Comparison of ENCODE assay signal across 1 cellular context in the genomic region with DNA sequence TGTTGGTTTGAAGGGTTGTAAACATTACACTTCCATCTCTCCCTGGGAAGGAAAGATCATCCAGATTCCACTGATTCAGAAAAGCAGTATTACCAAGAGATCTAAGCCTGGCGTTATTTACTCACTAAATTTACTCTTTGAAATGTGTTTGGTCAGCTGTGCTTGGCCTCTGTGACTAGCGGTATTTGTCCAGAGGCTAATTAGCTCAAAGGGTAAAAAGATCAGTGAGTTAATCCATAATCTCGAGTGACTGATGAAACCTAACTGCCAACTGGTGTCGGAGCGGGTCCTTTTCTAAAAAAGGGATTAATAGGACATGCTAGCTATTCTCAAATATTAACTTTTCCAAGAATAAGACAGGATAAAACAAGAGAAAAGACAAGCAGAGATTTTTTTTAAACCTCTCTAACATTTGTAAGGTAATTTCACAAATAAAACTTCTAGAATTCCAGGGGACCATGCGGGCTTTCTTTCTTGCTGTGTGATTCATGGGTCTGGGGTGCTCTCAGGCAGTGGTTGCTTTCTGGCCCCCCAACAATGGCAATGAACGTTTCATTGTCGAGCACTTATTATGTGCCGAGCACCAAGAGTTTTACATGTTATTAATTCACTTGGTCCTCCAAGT.
TF ChIP-seq lines count a peak whose summit lies in the region.

No MANE protein-coding gene starts in this region.

TF ChIP-seq in HepG2, 621 proteins besides CTCF, POLR2A, EP300 and RAD21 (continued from another document and continues in another):
- TF ChIP-seq HINFP (CRISPR knock-in tag; IDR thresholded peaks at IDR 0.05; ENCODE audit: low read depth) (0 out of 2 replicates have a peak, but pooled peaks have one; percentile 16), CCAR2 (optimal IDR thresholded peaks at IDR 0.05; ENCODE audit: low read depth, low read length) (no peak), SMAD9 (CRISPR knock-in tag; IDR thresholded peaks at IDR 0.05) (no peak), ETV5 (CRISPR knock-in tag; IDR thresholded peaks at IDR 0.05; ENCODE audit: borderline replicate concordance) (peak; percentile 87; the same call in 1 of the 2 replicates), TFE3 (CRISPR knock-in tag; IDR thresholded peaks at IDR 0.05) (peak; percentile 81; the same call in 1 of the 2 replicates), ZNF3 (CRISPR knock-in tag; IDR thresholded peaks at IDR 0.05) (0 out of 2 replicates have a peak, but pooled peaks have one; percentile 48), ZNF34 (CRISPR knock-in tag; IDR thresholded peaks at IDR 0.05; ENCODE audit: borderline replicate concordance) (0 out of 2 replicates have a peak, but pooled peaks have one; percentile 7), JUNB (CRISPR knock-in tag; IDR thresholded peaks at IDR 0.05; ENCODE audit: borderline replicate concordance) (peak; percentile 67; the same call in 1 of the 2 replicates), KDM1A (CRISPR knock-in tag; IDR thresholded peaks at IDR 0.05) (peak; percentile 85; the same call in 1 of the 2 replicates), SNAPC4 (CRISPR knock-in tag; IDR thresholded peaks at IDR 0.05) (no peak), HOXA3 (CRISPR knock-in tag; IDR thresholded peaks at IDR 0.05) (peak; percentile 55; the same call in 1 of the 2 replicates), PAWR (CRISPR knock-in tag; IDR thresholded peaks at IDR 0.05; ENCODE audit: borderline replicate concordance) (no peak), SNAI1 (CRISPR knock-in tag; IDR thresholded peaks at IDR 0.05; ENCODE audit: borderline replicate concordance) (peak; percentile 74; the same call in 1 of the 2 replicates), MIXL1 (CRISPR knock-in tag; IDR thresholded peaks at IDR 0.05) (peak; percentile 100), REPIN1 (CRISPR knock-in tag; IDR thresholded peaks at IDR 0.05; ENCODE audit: borderline replicate concordance, low read depth) (peak; percentile 20; the same call in 1 of the 2 replicates), MED1 (CRISPR knock-in tag; IDR thresholded peaks at IDR 0.05) (peak; percentile 97), SMAD3 (CRISPR knock-in tag; IDR thresholded peaks at IDR 0.05) (peak; percentile 95), NR2F1 (CRISPR knock-in tag; IDR thresholded peaks at IDR 0.05) (peak; percentile 84 to 97), KLF12 (CRISPR knock-in tag; IDR thresholded peaks at IDR 0.05; ENCODE audit: borderline replicate concordance) (no peak), ZFP36 (IDR thresholded peaks at IDR 0.05; ENCODE audit: borderline replicate concordance, low read depth, low read length, partially characterized antibody) (peak; percentile 69), SRSF1 (optimal IDR thresholded peaks at IDR 0.05; ENCODE audit: low read depth, low read length) (no peak), MEF2D (CRISPR knock-in tag; IDR thresholded peaks at IDR 0.05) (peak; percentile 99), YEATS2 (CRISPR knock-in tag; IDR thresholded peaks at IDR 0.05; ENCODE audit: borderline replicate concordance) (0 out of 2 replicates have a peak, but pooled peaks have one; percentile 11), RXRA (CRISPR knock-in tag; IDR thresholded peaks at IDR 0.05) (peak; percentile 78; the same call in 1 of the 2 replicates), ATF1 (CRISPR knock-in tag; IDR thresholded peaks at IDR 0.05) (peak; percentile 54; the same call in 1 of the 2 replicates), FOXO1 (CRISPR knock-in tag; IDR thresholded peaks at IDR 0.05) (peak; percentile 96), ZFP1 (CRISPR knock-in tag; IDR thresholded peaks at IDR 0.05) (peak; percentile 79; the same call in 1 of the 2 replicates), SOX13 (IDR thresholded peaks at IDR 0.05) (peak; percentile 95), SOX13 (CRISPR knock-in tag; conservative IDR thresholded peaks at IDR 0.05 in 1 of 2, IDR thresholded peaks at IDR 0.05 in 1 of 2) (peak in 1 of 2 experiments; percentile 95; a peak in 2 of 4 replicates), CREB1 (IDR thresholded peaks at IDR 0.05) (peak; percentile 42; the same call in 1 of the 2 replicates), CREB1 (CRISPR knock-in tag; IDR thresholded peaks at IDR 0.05) (peak; percentile 67), HNRNPUL1 (IDR thresholded peaks at IDR 0.05; ENCODE audit: low read depth, low read length) (peak; percentile 91), IKZF4 (CRISPR knock-in tag; IDR thresholded peaks at IDR 0.05; ENCODE audit: borderline replicate concordance, low read depth, not compliant biosample characterization) (no peak), NFYC (CRISPR knock-in tag; IDR thresholded peaks at IDR 0.05) (0 out of 2 replicates have a peak, but pooled peaks have one; percentile 7), IRF2 (CRISPR knock-in tag; IDR thresholded peaks at IDR 0.05) (peak; percentile 64; the same call in 1 of the 2 replicates), DPF2 (CRISPR knock-in tag; IDR thresholded peaks at IDR 0.05; ENCODE audit: borderline replicate concordance, low read depth) (peak; percentile 89), HIC2 (CRISPR knock-in tag; IDR thresholded peaks at IDR 0.05; ENCODE audit: low read depth) (no peak), ERF (CRISPR knock-in tag; IDR thresholded peaks at IDR 0.05) (peak; percentile 48), SOX6 (IDR thresholded peaks at IDR 0.05) (no peak), SOX6 (CRISPR knock-in tag; IDR thresholded peaks at IDR 0.05) (peak; percentile 86), SP5 (CRISPR knock-in tag; IDR thresholded peaks at IDR 0.05; ENCODE audit: borderline replicate concordance, low read depth) (peak; percentile 78), SMC3 (IDR thresholded peaks at IDR 0.05; ENCODE audit: low read length) (peak; percentile 2; the same call in 1 of the 2 replicates), KDM4B (CRISPR knock-in tag; IDR thresholded peaks at IDR 0.05) (peak; percentile 61; the same call in 1 of the 2 replicates), SAP130 (CRISPR knock-in tag; IDR thresholded peaks at IDR 0.05; ENCODE audit: low read depth) (peak; percentile 75), STAT5B (CRISPR knock-in tag; IDR thresholded peaks at IDR 0.05) (peak; percentile 92; the same call in 1 of the 2 replicates), RBFOX2 (IDR thresholded peaks at IDR 0.05; ENCODE audit: low read depth, low read length) (peak; percentile 68), CHD4 (IDR thresholded peaks at IDR 0.05; ENCODE audit: borderline replicate concordance, low read length) (0 out of 2 replicates have a peak, but pooled peaks have one; percentile 82)
- TF ChIP-seq, protein P1, sequence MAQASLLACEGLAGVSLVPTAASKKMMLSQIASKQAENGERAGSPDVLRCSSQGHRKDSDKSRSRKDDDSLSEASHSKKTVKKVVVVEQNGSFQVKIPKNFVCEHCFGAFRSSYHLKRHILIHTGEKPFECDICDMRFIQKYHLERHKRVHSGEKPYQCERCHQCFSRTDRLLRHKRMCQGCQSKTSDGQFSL (CRISPR knock-in tag; IDR thresholded peaks at IDR 0.05), result no peak
- TF ChIP-seq, protein P2, sequence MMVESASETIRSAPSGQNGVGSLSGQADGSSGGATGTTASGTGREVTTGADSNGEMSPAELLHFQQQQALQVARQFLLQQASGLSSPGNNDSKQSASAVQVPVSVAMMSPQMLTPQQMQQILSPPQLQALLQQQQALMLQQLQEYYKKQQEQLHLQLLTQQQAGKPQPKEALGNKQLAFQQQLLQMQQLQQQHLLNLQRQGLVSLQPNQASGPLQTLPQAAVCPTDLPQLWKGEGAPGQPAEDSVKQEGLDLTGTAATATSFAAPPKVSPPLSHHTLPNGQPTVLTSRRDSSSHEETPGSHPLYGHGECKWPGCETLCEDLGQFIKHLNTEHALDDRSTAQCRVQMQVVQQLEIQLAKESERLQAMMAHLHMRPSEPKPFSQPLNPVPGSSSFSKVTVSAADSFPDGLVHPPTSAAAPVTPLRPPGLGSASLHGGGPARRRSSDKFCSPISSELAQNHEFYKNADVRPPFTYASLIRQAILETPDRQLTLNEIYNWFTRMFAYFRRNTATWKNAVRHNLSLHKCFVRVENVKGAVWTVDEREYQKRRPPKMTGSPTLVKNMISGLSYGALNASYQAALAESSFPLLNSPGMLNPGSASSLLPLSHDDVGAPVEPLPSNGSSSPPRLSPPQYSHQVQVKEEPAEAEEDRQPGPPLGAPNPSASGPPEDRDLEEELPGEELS (CRISPR knock-in tag; IDR thresholded peaks at IDR 0.05), result peak; percentile 98
- TF ChIP-seq, protein P3, sequence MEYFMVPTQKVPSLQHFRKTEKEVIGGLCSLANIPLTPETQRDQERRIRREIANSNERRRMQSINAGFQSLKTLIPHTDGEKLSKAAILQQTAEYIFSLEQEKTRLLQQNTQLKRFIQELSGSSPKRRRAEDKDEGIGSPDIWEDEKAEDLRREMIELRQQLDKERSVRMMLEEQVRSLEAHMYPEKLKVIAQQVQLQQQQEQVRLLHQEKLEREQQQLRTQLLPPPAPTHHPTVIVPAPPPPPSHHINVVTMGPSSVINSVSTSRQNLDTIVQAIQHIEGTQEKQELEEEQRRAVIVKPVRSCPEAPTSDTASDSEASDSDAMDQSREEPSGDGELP (IDR thresholded peaks at IDR 0.05; ENCODE audit: borderline replicate concordance, low read depth), result peak; percentile 100
- TF ChIP-seq, protein P4, sequence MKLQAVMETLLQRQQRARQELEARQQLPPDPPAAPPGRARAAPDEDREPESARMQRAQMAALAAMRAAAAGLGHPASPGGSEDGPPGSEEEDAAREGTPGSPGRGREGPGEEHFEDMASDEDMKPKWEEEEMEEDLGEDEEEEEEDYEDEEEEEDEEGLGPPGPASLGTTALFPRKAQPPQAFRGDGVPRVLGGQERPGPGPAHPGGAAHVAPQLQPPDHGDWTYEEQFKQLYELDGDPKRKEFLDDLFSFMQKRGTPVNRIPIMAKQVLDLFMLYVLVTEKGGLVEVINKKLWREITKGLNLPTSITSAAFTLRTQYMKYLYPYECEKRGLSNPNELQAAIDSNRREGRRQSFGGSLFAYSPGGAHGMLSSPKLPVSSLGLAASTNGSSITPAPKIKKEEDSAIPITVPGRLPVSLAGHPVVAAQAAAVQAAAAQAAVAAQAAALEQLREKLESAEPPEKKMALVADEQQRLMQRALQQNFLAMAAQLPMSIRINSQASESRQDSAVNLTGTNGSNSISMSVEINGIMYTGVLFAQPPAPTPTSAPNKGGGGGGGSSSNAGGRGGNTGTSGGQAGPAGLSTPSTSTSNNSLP (IDR thresholded peaks at IDR 0.05; ENCODE audit: low read depth, low read length), result peak; percentile 99
